In genomic region chr9:36136277-36136893, GRCh38 we compare ENCODE assay signal across 9 cellular contexts. TPM values are rescaled to one million over a fixed set of nuclear protein-coding genes. Genes with fewer than 3 reads are reported as not detected.
A peak's percentile ranks its signal among the peaks of the same experiment; 100 is the strongest.
DNase-seq lines count a peak whose midpoint lies in the region; ATAC-seq and TF ChIP-seq lines count a peak whose summit lies in the region.
"Had no signal": no experiment of that assay in that cellular context is flagged by ENCODE, and none has a peak within 500 bp of the region (broad histone marks: within the 10 kb centered on the region; RNA-seq: fewer than 3 reads in every experiment).

Gene GLIPR2 (plus strand): TSS chr9:36136733. CDS start chr9:36136779, 46 bp downstream.

- peaks cover 44 to 53% (median 50%) of the 10 kb centered on the region in 10 experiments for H3K4me1 ChIP-seq in BLaER1 treated with 17β-estradiol and CSF1 and Interleukin-3, amounts not matched to agents 10 nM and 100 nM
- peaks cover 34% of the 10 kb centered on the region for H3K4me1 ChIP-seq in PC-3 (ENCODE audit: insufficient read depth, low read length)

- H3K9me2 ChIP-seq in PC-3 (replicated peaks; ENCODE audit: low read length) = no peaks in the 10 kb centered on the region

- TF ChIP-seq CTCF in PC-3 (conservative IDR thresholded peaks at IDR 0.05; ENCODE audit: low read depth, low read length) (no peak), fibroblast of mammary gland (conservative IDR thresholded peaks at IDR 0.05; ENCODE audit: control insufficient read depth, insufficient read depth, low read depth, low read length) (no peak)

- H3K4me2 ChIP-seq in BLaER1 treated with 17β-estradiol and CSF1 and Interleukin-3, amounts not matched to agents 10 nM and 100 nM = peak within 1 kb of the TSS; percentile 90 to 100 (median 99)
- peak within 1 kb of the TSS; percentile 95 for H3K4me2 ChIP-seq in PC-3 (ENCODE audit: low read length)

- H2AFZ ChIP-seq in PC-3 (ENCODE audit: low read length) = peak within 1 kb of the TSS; percentile 86

- peak within 1 kb of the TSS; percentile 76 to 94 (median 88) for H3K27ac Mint-ChIP-seq in naive thymus-derived CD8-positive, alpha-beta T cell
- H3K27ac Mint-ChIP-seq in stimulated activated naive B cell treated with anti-CD40 and anti-IgM and Interleukin-4, amounts not matched to agents 10 μg/mL and 1 μg/mL and 100 μg/mL, for 72 hours = peak within 1 kb of the TSS; percentile 95

- peak within 1 kb of the TSS; percentile 87 to 97 (median 94) for H3K4me3 Mint-ChIP-seq in naive thymus-derived CD8-positive, alpha-beta T cell
- peak within 1 kb of the TSS; percentile 92 to 96 for H3K4me3 Mint-ChIP-seq in stimulated activated naive B cell treated with anti-CD40 and anti-IgM and Interleukin-4, amounts not matched to agents 10 μg/mL and 1 μg/mL and 100 μg/mL, for 72 hours

- intact Hi-C loops in PC-3 (cut with micrococcal nuclease) = no loop called here

- H3K9me3 ChIP-seq in BLaER1 treated with 17β-estradiol and CSF1 and Interleukin-3, amounts not matched to agents 10 nM and 100 nM (replicated peaks in 1 of 11) = no peaks in the 10 kb centered on the region
- no peaks in the 10 kb centered on the region for H3K9me3 ChIP-seq in PC-3 (ENCODE audit: low read length)

- H3K27me3 ChIP-seq in BLaER1 treated with 17β-estradiol and CSF1 and Interleukin-3, amounts not matched to agents 10 nM and 100 nM = peaks cover 0 to 6% (median 0%) of the 10 kb centered on the region in 11 experiments; a peak in 1 of 22 replicates
- H3K27me3 ChIP-seq in PC-3 (ENCODE audit: low read length) = no peaks in the 10 kb centered on the region

- peaks cover 34 to 54% (median 51%) of the 10 kb centered on the region in 4 donors for H3K4me1 Mint-ChIP-seq in naive thymus-derived CD8-positive, alpha-beta T cell
- peaks cover 37 to 53% of the 10 kb centered on the region in 2 donors for H3K4me1 Mint-ChIP-seq in stimulated activated naive B cell treated with anti-CD40 and anti-IgM and Interleukin-4, amounts not matched to agents 10 μg/mL and 1 μg/mL and 100 μg/mL, for 72 hours

- no peaks in the 10 kb centered on the region for H3K79me2 ChIP-seq in PC-3 (ENCODE audit: low read length)

- H3K27me3 Mint-ChIP-seq in naive thymus-derived CD8-positive, alpha-beta T cell = no peaks in the 10 kb centered on the region
- H3K27me3 Mint-ChIP-seq in stimulated activated naive B cell treated with anti-CD40 and anti-IgM and Interleukin-4, amounts not matched to agents 10 μg/mL and 1 μg/mL and 100 μg/mL, for 72 hours = peaks cover 0 to 3% of the 10 kb centered on the region in 2 donors

- no peaks in the 10 kb centered on the region for H3K36me3 ChIP-seq in BLaER1 treated with 17β-estradiol and CSF1 and Interleukin-3, amounts not matched to agents 10 nM and 100 nM
- H3K36me3 ChIP-seq in PC-3 (ENCODE audit: low read depth, low read length) = no peaks in the 10 kb centered on the region

- DNase-seq in PC-3 = peak; percentile 64
- peak; percentile 71 for DNase-seq in activated T-helper 1 cell treated with Interleukin-2 at 50 U/mL for 16 hours (ENCODE audit: low read depth)
- peak; percentile 47 for DNase-seq in fibroblast of mammary gland (ENCODE audit: low read depth)
- peak; percentile 58 to 81 (median 69) for DNase-seq in naive thymus-derived CD8-positive, alpha-beta T cell
- peak; percentile 74 for DNase-seq in stimulated activated naive B cell treated with anti-CD40 and anti-IgM and Interleukin-4, amounts not matched to agents 10 μg/mL and 1 μg/mL and 100 μg/mL, for 72 hours

- no TSS peak for BruUV-seq in PC-3 (replicated peaks; lab: Mats Ljungman, UMichigan)

- peaks cover 0 to 12% (median 0%) of the 10 kb centered on the region in 11 experiments; a peak in 1 of 22 replicates for H4K20me1 ChIP-seq in BLaER1 treated with 17β-estradiol and CSF1 and Interleukin-3, amounts not matched to agents 10 nM and 100 nM
- no peaks in the 10 kb centered on the region for H4K20me1 ChIP-seq in PC-3 (ENCODE audit: low read length)

- no peaks in the 10 kb centered on the region for H3F3A ChIP-seq in PC-3 (ENCODE audit: low read length, unreplicated experiment)

- H3K4me3 ChIP-seq in BLaER1 treated with 17β-estradiol and CSF1 and Interleukin-3, amounts not matched to agents 10 nM and 100 nM = peak within 1 kb of the TSS; percentile 77 to 97 (median 82)
- peak within 1 kb of the TSS; percentile 76 for H3K4me3 ChIP-seq in PC-3 (ENCODE audit: low read length)
- peak within 1 kb of the TSS; percentile 54 for H3K4me3 ChIP-seq in fibroblast of mammary gland (ENCODE audit: control insufficient read depth, low read depth, low read length)

- H3K36me3 Mint-ChIP-seq in naive thymus-derived CD8-positive, alpha-beta T cell = no peaks in the 10 kb centered on the region
- H3K36me3 Mint-ChIP-seq in stimulated activated naive B cell treated with anti-CD40 and anti-IgM and Interleukin-4, amounts not matched to agents 10 μg/mL and 1 μg/mL and 100 μg/mL, for 72 hours = no peaks in the 10 kb centered on the region

- H3K27ac ChIP-seq in BLaER1 treated with 17β-estradiol and CSF1 and Interleukin-3, amounts not matched to agents 10 nM and 100 nM = peak within 1 kb of the TSS; percentile 79 to 90 (median 82)
- H3K27ac ChIP-seq in PC-3 (ENCODE audit: low read length) = no peak within 1 kb of the TSS
- H3K27ac ChIP-seq: epithelial cell of prostate had no signal

- CTCF ChIA-PET in PC-3 (lab: Charles Lee) = no interaction called here

- no peaks in the 10 kb centered on the region for H3K9me3 Mint-ChIP-seq in naive thymus-derived CD8-positive, alpha-beta T cell
- no peaks in the 10 kb centered on the region for H3K9me3 Mint-ChIP-seq in stimulated activated naive B cell treated with anti-CD40 and anti-IgM and Interleukin-4, amounts not matched to agents 10 μg/mL and 1 μg/mL and 100 μg/mL, for 72 hours

- peak within 1 kb of the TSS; percentile 83 to 93 (median 87) for H3K9ac ChIP-seq in BLaER1 treated with 17β-estradiol and CSF1 and Interleukin-3, amounts not matched to agents 10 nM and 100 nM
- H3K9ac ChIP-seq in PC-3 (ENCODE audit: low read length) = peak within 1 kb of the TSS; percentile 41

- ATAC-seq in GM19023 (IDR thresholded peaks at IDR 0.05; ENCODE audit: unreplicated experiment) = peak; percentile 98
- peak; percentile 88 for ATAC-seq in HG03196 (IDR thresholded peaks at IDR 0.05; ENCODE audit: unreplicated experiment)
- ATAC-seq in PC-3 = peak; percentile 87
- peak; percentile 94 to 95 for ATAC-seq in naive thymus-derived CD8-positive, alpha-beta T cell
- peak; percentile 95 to 96 for ATAC-seq in stimulated activated naive B cell treated with anti-CD40 and anti-IgM and Interleukin-4, amounts not matched to agents 10 μg/mL and 1 μg/mL and 100 μg/mL, for 72 hours (replicated peaks)

- POLR2A ChIA-PET in PC-3 (lab: Charles Lee; ENCODE audit: unreplicated experiment) = interaction anchor here (0.6 kb wide), 1 partner anchor 180 kb away, joined by 3 read pairs; no protein-coding TSS in a partner anchor
- POLR2A ChIA-PET in naive thymus-derived CD8-positive, alpha-beta T cell (lab: Charles Lee) = interaction anchor here (1.0 to 3.1 kb wide), 8 partner anchors 9 to 54 kb away, joined by 3 to 19 read pairs (median 6); partner anchors contain the start of gene CLTA

RNA-seq across cellular contexts. Expression of gene GLIPR2, which starts in this region (rescaled TPM):
- 6.7 and 10.1 TPM in 2 replicates for total RNA-seq in PC-3 (2014; rRNA removed)
- 1 to 10 TPM; 7.0 to 7.6 TPM for total RNA-seq in naive thymus-derived CD8-positive, alpha-beta T cell
- polyA plus RNA-seq in naive thymus-derived CD8-positive, alpha-beta T cell = 10 to 100 TPM; 43.2 to 78.9 (median 55.3) TPM
